Comparison of ENCODE assay signal across 15 cellular contexts in genomic region chr9:93186151-93186715, GRCh38. TPM values are rescaled to one million over a fixed set of nuclear protein-coding genes. Genes with fewer than 3 reads are reported as not detected.
A peak's percentile ranks its signal among the peaks of the same experiment; 100 is the strongest.
DNase-seq lines count a peak whose midpoint lies in the region; ATAC-seq and TF ChIP-seq lines count a peak whose summit lies in the region.
"Had no signal": no experiment of that assay in that cellular context is flagged by ENCODE, and none has a peak within 500 bp of the region (broad histone marks: within the 10 kb centered on the region; RNA-seq: fewer than 3 reads in every experiment).

No MANE protein-coding gene starts in this region.

- POLR2A ChIA-PET in CD8-positive, alpha-beta T cell (lab: Charles Lee) = no interaction called here
- POLR2A ChIA-PET in OCI-LY7 (lab: Charles Lee) = no interaction called here

- ATAC-seq in CD8-positive, alpha-beta T cell = no peak
- ATAC-seq in gastroesophageal sphincter (no peak), HG02938 (IDR thresholded peaks at IDR 0.05; ENCODE audit: unreplicated experiment) (no peak)

- H3K27ac ChIP-seq in CD8-positive, alpha-beta T cell (ENCODE audit: low read depth, low read length) = no peak overlapping the region
- H3K27ac ChIP-seq in OCI-LY7 (ENCODE audit: low read depth, low read length, poor library complexity, severe bottlenecking) (no peak overlapping the region), gastroesophageal sphincter (peak overlapping the region; percentile 55 to 88 (median 88)), neural progenitor cell (no peak overlapping the region)
- H3K27ac ChIP-seq: SJSA1, thyroid gland had no signal

- BruUV-seq in OCI-LY7 (replicated peaks; lab: Mats Ljungman, UMichigan) = no TSS peak

- H3K4me3 Mint-ChIP-seq in CD8-positive, alpha-beta T cell = peak overlapping the region; percentile 72
- peak overlapping the region; percentile 89 for H3K4me3 Mint-ChIP-seq in neural progenitor cell

- peak overlapping the region; percentile 24 for H3K4me2 ChIP-seq in OCI-LY7 (ENCODE audit: low read length)
- H3K4me2 ChIP-seq in neural progenitor cell = peak overlapping the region; percentile 98

- H3K36me3 Mint-ChIP-seq in CD8-positive, alpha-beta T cell = no peaks in the 10 kb centered on the region
- H3K36me3 Mint-ChIP-seq in neural progenitor cell = peaks cover 12% of the 10 kb centered on the region
- H3K36me3 Mint-ChIP-seq: activated naive CD4-positive, alpha-beta T cell treated with anti-CD3 and anti-CD28 coated beads, Interleukin-2, amount 10 ng/mL, durations not matched to agents 7 days and 5 days; CD4-positive, alpha-beta memory T cell had no signal

- no peaks in the 10 kb centered on the region for H3K79me2 ChIP-seq in OCI-LY7 (ENCODE audit: insufficient read depth, low read depth, low read length)
- no peaks in the 10 kb centered on the region for H3K79me2 ChIP-seq in neural progenitor cell (ENCODE audit: low read depth)

- CTCF ChIA-PET in CD8-positive, alpha-beta T cell (lab: Charles Lee) = no interaction called here
- CTCF ChIA-PET in OCI-LY7 (lab: Charles Lee; ENCODE audit: unreplicated experiment) = no interaction called here

- H3K27ac Mint-ChIP-seq in CD8-positive, alpha-beta T cell = no peak overlapping the region
- H3K27ac Mint-ChIP-seq in neural progenitor cell = no peak overlapping the region
- H3K27ac Mint-ChIP-seq: activated naive CD4-positive, alpha-beta T cell treated with anti-CD3 and anti-CD28 coated beads, Interleukin-2, amount 10 ng/mL, durations not matched to agents 7 days and 5 days; CD4-positive, alpha-beta memory T cell had no signal

- no peak for TF ChIP-seq EP300 in gastroesophageal sphincter (IDR thresholded peaks at IDR 0.05)

- no peaks in the 10 kb centered on the region for H3F3A ChIP-seq in neural progenitor cell (ENCODE audit: low read depth)

- H3K4me1 Mint-ChIP-seq in CD8-positive, alpha-beta T cell (ENCODE audit: low read depth) = peaks cover 8% of the 10 kb centered on the region
- H3K4me1 Mint-ChIP-seq in neural progenitor cell = peaks cover 44% of the 10 kb centered on the region

- no peak for DNase-seq in CD8-positive, alpha-beta T cell
- no peak for DNase-seq in OCI-LY7 (ENCODE audit: low spot score)
- DNase-seq in neural progenitor cell (ENCODE audit: low spot score) = no peak
- no peak for DNase-seq in stimulated activated CD4-positive, alpha-beta T cell treated with anti-CD3 and anti-CD28 coated beads, Interleukin-4, amount 100 ng/mL, for 24 hours
- no peak for DNase-seq in DMS53 treated with DMSO at 0.1 percent for 48 hours (lab: John Stamatoyannopoulos, UW; ENCODE audit: unreplicated experiment)
- no peak for DNase-seq in SW480 (ENCODE audit: low spot score)
- DNase-seq: activated CD4-positive, alpha-beta T cell treated with anti-CD3 and anti-CD28 coated beads for 4 hours; activated naive CD4-positive, alpha-beta T cell treated with anti-CD3 and anti-CD28 coated beads, Interleukin-2, amount 10 ng/mL, durations not matched to agents 7 days and 5 days; CD4-positive, alpha-beta memory T cell; NCI-H226; occipital lobe; thyroid gland had no signal

- intact Hi-C loops in CD8-positive, alpha-beta T cell (cut with DNase I, micrococcal nuclease) = no loop called here
- intact Hi-C loops in OCI-LY7 (cut with micrococcal nuclease; ENCODE audit: unreplicated experiment) = no loop called here

- no peaks in the 10 kb centered on the region for H3K9me3 ChIP-seq in CD8-positive, alpha-beta T cell (ENCODE audit: low read length)
- H3K9me3 ChIP-seq in OCI-LY7 (ENCODE audit: low read length) (no peaks in the 10 kb centered on the region), gastroesophageal sphincter (no peaks in the 10 kb centered on the region), neural progenitor cell (ENCODE audit: low read depth) (no peaks in the 10 kb centered on the region)
- H3K9me3 ChIP-seq: SJSA1, thyroid gland had no signal

- no peaks in the 10 kb centered on the region for H3K9me3 Mint-ChIP-seq in CD8-positive, alpha-beta T cell
- H3K9me3 Mint-ChIP-seq in neural progenitor cell = peaks cover 4% of the 10 kb centered on the region
- H3K9me3 Mint-ChIP-seq: activated naive CD4-positive, alpha-beta T cell treated with anti-CD3 and anti-CD28 coated beads, Interleukin-2, amount 10 ng/mL, durations not matched to agents 7 days and 5 days; CD4-positive, alpha-beta memory T cell had no signal

- H2AFZ ChIP-seq in OCI-LY7 (ENCODE audit: low read length) (no peak overlapping the region), neural progenitor cell (replicated peaks) (no peak overlapping the region)

- TF ChIP-seq CTCF in CD8-positive, alpha-beta T cell (IDR thresholded peaks at IDR 0.05) = no peak
- TF ChIP-seq CTCF in OCI-LY7 (conservative IDR thresholded peaks at IDR 0.05; ENCODE audit: low read length) (no peak), gastroesophageal sphincter (IDR thresholded peaks at IDR 0.05) (no peak), neural progenitor cell (IDR thresholded peaks at IDR 0.05) (no peak)

- peaks cover 8% of the 10 kb centered on the region for H3K4me1 ChIP-seq in CD8-positive, alpha-beta T cell (ENCODE audit: insufficient read depth, low read length)
- H3K4me1 ChIP-seq in OCI-LY7 (ENCODE audit: insufficient read depth, low read length, poor library complexity, severe bottlenecking) = peaks cover 20% of the 10 kb centered on the region
- peaks cover 0 to 97% (median 21%) of the 10 kb centered on the region in 3 donors for H3K4me1 ChIP-seq in gastroesophageal sphincter
- H3K4me1 ChIP-seq in neural progenitor cell = peaks cover 12% of the 10 kb centered on the region

- 60 to 83% methylated on average over 4 to 6 of the region's 13 CpGs for WGBS in gastroesophageal sphincter (ENCODE audit: low coverage in 1 of 2), 2 donors

- no peaks in the 10 kb centered on the region for H3K36me3 ChIP-seq in CD8-positive, alpha-beta T cell (ENCODE audit: insufficient read depth, low read length)
- H3K36me3 ChIP-seq in OCI-LY7 (ENCODE audit: insufficient read depth, low read length) = no peaks in the 10 kb centered on the region
- no peaks in the 10 kb centered on the region for H3K36me3 ChIP-seq in gastroesophageal sphincter
- no peaks in the 10 kb centered on the region for H3K36me3 ChIP-seq in neural progenitor cell
- H3K36me3 ChIP-seq: SJSA1, thyroid gland had no signal

- no peak overlapping the region for H3K9ac ChIP-seq in neural progenitor cell

- no peak overlapping the region for H3K4me3 ChIP-seq in CD8-positive, alpha-beta T cell (ENCODE audit: low read depth, low read length)
- H3K4me3 ChIP-seq in OCI-LY7 (ENCODE audit: low read depth, low read length, poor library complexity, severe bottlenecking) (no peak overlapping the region), gastroesophageal sphincter (peak overlapping the region in 1 of 2 donors; percentile 77), neural progenitor cell (no peak overlapping the region)
- H3K4me3 ChIP-seq: SJSA1, thyroid gland had no signal

- peaks cover 28% of the 10 kb centered on the region for H3K27me3 Mint-ChIP-seq in CD8-positive, alpha-beta T cell (ENCODE audit: low read depth)
- H3K27me3 Mint-ChIP-seq in neural progenitor cell (ENCODE audit: insufficient read depth, low read depth) = peaks cover 12% of the 10 kb centered on the region

- no peak for TF ChIP-seq POLR2A in gastroesophageal sphincter (IDR thresholded peaks at IDR 0.05)

- H4K20me1 ChIP-seq in OCI-LY7 (ENCODE audit: insufficient read depth, low read length) (no peaks in the 10 kb centered on the region), neural progenitor cell (ENCODE audit: low read depth) (peaks cover 48% of the 10 kb centered on the region)

- no peaks in the 10 kb centered on the region for H3K9me2 ChIP-seq in OCI-LY7 (ENCODE audit: insufficient read depth, low read length)

- H3K27me3 ChIP-seq in CD8-positive, alpha-beta T cell (ENCODE audit: insufficient read depth, low read length) = peaks cover 7% of the 10 kb centered on the region
- H3K27me3 ChIP-seq in gastroesophageal sphincter (peaks cover 14% of the 10 kb centered on the region), neural progenitor cell (peaks cover 50% of the 10 kb centered on the region)
- H3K27me3 ChIP-seq: thyroid gland had no signal

RNA-seq across cellular contexts. Expression of gene WNK2, which starts 2.3 kb away (rescaled TPM):
- under 1 TPM; 0.25 to 0.30 TPM for total RNA-seq in CD8-positive, alpha-beta T cell
- total RNA-seq in OCI-LY7 (2014; rRNA removed; shearing (Covaris generic)) = 118 and 142 TPM in 2 replicates
- total RNA-seq in OCI-LY7 (2022) (176 and 194 TPM in 2 replicates), gastroesophageal sphincter (100 to 1,000 TPM in 1 of 4 donors, 10 to 100 TPM in 3; 26.8 to 104 (median 48.6) TPM), neural progenitor cell (ENCODE audit: low replicate concordance) (6.2 and 16.7 TPM in 2 replicates)
- total RNA-seq: SJSA1 had no signal

RNA-seq across cellular contexts. Expression of gene NINJ1, which starts 52.2 kb away (rescaled TPM):
- 100 to 1,000 TPM; 214 to 229 TPM for total RNA-seq in CD8-positive, alpha-beta T cell
- 6.2 and 13.3 TPM in 2 replicates for total RNA-seq in OCI-LY7 (2014; rRNA removed; shearing (Covaris generic))
- total RNA-seq in OCI-LY7 (2022) (18.1 and 18.3 TPM in 2 replicates), gastroesophageal sphincter (10 to 100 TPM; 58.8 to 81.6 (median 75.2) TPM), neural progenitor cell (ENCODE audit: low replicate concordance) (3.9 and 27.3 TPM in 2 replicates)

Comparison
In these comparisons a context has a peak if more than half of its experiments do, and no peak if none do; other contexts are left out.
1. H3K27ac ChIP-seq: peak in gastroesophageal sphincter (4 of 4); none in CD8-positive, alpha-beta T cell (single experiment), OCI-LY7 (single experiment) and neural progenitor cell (single experiment).